16 cellular contexts compared by ENCODE assay signal in the genomic region with DNA sequence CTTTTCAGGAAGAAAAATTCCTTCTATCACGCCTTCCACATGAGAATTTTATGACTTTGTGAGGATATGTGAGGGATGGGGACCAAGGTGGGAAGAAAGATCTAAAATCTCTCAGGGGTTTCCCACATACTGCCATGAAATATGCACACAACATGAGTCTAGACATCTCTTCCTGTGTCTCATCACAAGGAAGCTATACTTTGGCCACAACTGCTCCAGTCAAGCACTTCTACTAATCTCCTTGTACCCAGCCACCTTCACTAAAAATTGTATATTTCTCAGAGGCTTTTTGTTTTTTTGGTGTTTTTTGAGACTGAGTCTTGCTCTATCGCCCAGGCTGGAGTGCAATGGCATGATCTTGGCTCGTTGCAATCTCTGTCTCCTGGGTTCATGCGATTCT. TPM values are rescaled to one million over a fixed set of nuclear protein-coding genes. Genes with fewer than 3 reads are reported as not detected.
DNase-seq lines count a peak whose midpoint lies in the region; ATAC-seq, FAIRE-seq and TF ChIP-seq lines count a peak whose summit lies in the region.
"Had no signal": no experiment of that assay in that cellular context is flagged by ENCODE, and none has a peak within 500 bp of the region (broad histone marks: within the 10 kb centered on the region; RNA-seq: fewer than 3 reads in every experiment).

No MANE protein-coding gene starts in this region.

- H3K36me3 ChIP-seq in A673 (ENCODE audit: insufficient read depth, low read length, poor library complexity, severe bottlenecking) (no peaks in the 10 kb centered on the region), endothelial cell of umbilical vein (ENCODE audit: control insufficient read depth in 2 of 2, extremely low read depth in 1 of 2, insufficient read depth in 2 of 2, low read length in 2 of 2) (no peaks in the 10 kb centered on the region)
- no peaks in the 10 kb centered on the region for H3K36me3 ChIP-seq in CD8-positive, alpha-beta memory T cell (ENCODE audit: insufficient read depth, low read length)
- H3K36me3 ChIP-seq: BLaER1, brain microvascular endothelial cell, right atrium auricular region had no signal

- BruUV-seq in A673 (replicated peaks; lab: Mats Ljungman, UMichigan): TSS peak; percentile 1
- no TSS peak for BruUV-seq in endothelial cell of umbilical vein (replicated peaks; lab: Mats Ljungman, UMichigan)

- POLR2A ChIA-PET in A673 (lab: Charles Lee; ENCODE audit: low non-redundant PET) (no interaction called here), endothelial cell of umbilical vein (lab: Charles Lee) (no interaction called here)
- POLR2A ChIA-PET in CD8-positive, alpha-beta memory T cell (lab: Charles Lee): no interaction called here

- H3K4me1 ChIP-seq in A673 (ENCODE audit: insufficient read depth, low read length, poor library complexity, severe bottlenecking) (peaks cover 20% of the 10 kb centered on the region), endothelial cell of umbilical vein (ENCODE audit: control insufficient read depth, extremely low read depth, insufficient read depth, low read length) (peaks cover 27% of the 10 kb centered on the region)
- H3K4me1 ChIP-seq in CD8-positive, alpha-beta memory T cell (ENCODE audit: insufficient read depth, low read length): peaks cover 71% of the 10 kb centered on the region

- no peaks in the 10 kb centered on the region for H4K20me1 ChIP-seq in endothelial cell of umbilical vein (replicated peaks; ENCODE audit: control insufficient read depth, extremely low read depth, insufficient read depth, low read length)

- H3K4me3 ChIP-seq in A673 (ENCODE audit: low read depth, low read length, poor library complexity, severe bottlenecking): no peak overlapping the region
- H3K4me3 ChIP-seq in CD8-positive, alpha-beta memory T cell (ENCODE audit: low read length): peak overlapping the region; percentile 18
- no peak overlapping the region for H3K4me3 ChIP-seq in endothelial cell of umbilical vein (replicated peaks in 1 of 3; ENCODE audit: insufficient read depth in 1 of 3, low read depth in 1 of 3, low read length in 3 of 3)
- H3K4me3 ChIP-seq: BLaER1, GM23338, right atrium auricular region had no signal

- H3K79me2 ChIP-seq in endothelial cell of umbilical vein (ENCODE audit: control insufficient read depth, insufficient read depth, low read length): peaks cover 40% of the 10 kb centered on the region

- peaks cover 53 to 79% (median 69%) of the 10 kb centered on the region in 3 donors for H3K4me1 Mint-ChIP-seq in CD8-positive, alpha-beta memory T cell
- peaks cover 38% of the 10 kb centered on the region for H3K4me1 Mint-ChIP-seq in T-helper 17 cell

- dilution Hi-C loops in endothelial cell of umbilical vein (cut with MboI; ENCODE audit: extremely low pct_ligation_motif_present, low sequenced_read_pairs): no loop called here

- H3K9me3 ChIP-seq in A673 (ENCODE audit: low read depth, low read length, poor library complexity, severe bottlenecking): no peaks in the 10 kb centered on the region
- H3K9me3 ChIP-seq in CD8-positive, alpha-beta memory T cell (ENCODE audit: low read length): no peaks in the 10 kb centered on the region
- H3K9me3 ChIP-seq in T-helper 17 cell (ENCODE audit: control insufficient read depth, low read length, poor library complexity, severe bottlenecking): no peaks in the 10 kb centered on the region
- no peaks in the 10 kb centered on the region for H3K9me3 ChIP-seq in endothelial cell of umbilical vein (replicated peaks; ENCODE audit: control insufficient read depth, insufficient read depth, low read length)
- H3K9me3 ChIP-seq: BLaER1, right atrium auricular region had no signal

- H3K27ac ChIP-seq in A673 (ENCODE audit: low read depth, low read length, poor library complexity, severe bottlenecking): no peak overlapping the region
- H3K27ac ChIP-seq in CD8-positive, alpha-beta memory T cell (ENCODE audit: low read depth, low read length): no peak overlapping the region
- no peak overlapping the region for H3K27ac ChIP-seq in endothelial cell of umbilical vein (ENCODE audit: insufficient read depth, low read depth, low read length)
- H3K27ac ChIP-seq: BLaER1, brain microvascular endothelial cell, right atrium auricular region had no signal

- CTCF ChIA-PET in A673 (lab: Charles Lee) (no interaction called here), endothelial cell of umbilical vein (lab: Charles Lee) (interaction anchor here (1.0 kb wide), 1 partner anchor 16 kb away, joined by 3 read pairs; no protein-coding TSS in a partner anchor)
- CTCF ChIA-PET in CD8-positive, alpha-beta memory T cell (lab: Charles Lee): interaction anchor here (1.7 kb wide), 1 partner anchor 13 kb away, joined by 5 read pairs; no protein-coding TSS in a partner anchor

- ATAC-seq in T-helper 17 cell: peak; percentile 10
- ATAC-seq in HG02938 (IDR thresholded peaks at IDR 0.05; ENCODE audit: unreplicated experiment): no peak
- no peak for ATAC-seq in HG03135 (IDR thresholded peaks at IDR 0.05; ENCODE audit: unreplicated experiment)
- ATAC-seq in GM21526 (IDR thresholded peaks at IDR 0.05; ENCODE audit: low FRiP score, unreplicated experiment): no peak
- ATAC-seq: GM23338 had no signal

- TF ChIP-seq CTCF in A673 (conservative IDR thresholded peaks at IDR 0.05; ENCODE audit: low read depth, low read length) (no peak), endothelial cell of umbilical vein (IDR thresholded peaks at IDR 0.05; ENCODE audit: extremely low read depth in 1 of 2, insufficient read depth in 1 of 2, low read depth in 1 of 2, low read length in 2 of 2) (no peak)

- H3K9ac ChIP-seq in endothelial cell of umbilical vein (replicated peaks; ENCODE audit: extremely low read depth, insufficient read depth, low read length): no peak overlapping the region
- H3K9ac ChIP-seq: BLaER1 had no signal

- DNase-seq in A673 (ENCODE audit: low spot score) (no peak), T-helper 17 cell (no peak), endothelial cell of umbilical vein (ENCODE audit: low read depth, low spot score) (peak; percentile 11), NCI-H2227 (lab: John Stamatoyannopoulos, UW; ENCODE audit: unreplicated experiment) (no peak)
- DNase-seq in CD8-positive, alpha-beta memory T cell: peak in 2 of 5 donors; percentile 15 to 22
- DNase-seq: brain microvascular endothelial cell, GDM1 had no signal

- H3K27me3 ChIP-seq in A673 (replicated peaks; ENCODE audit: insufficient read depth, low read depth, low read length, poor library complexity) (no peaks in the 10 kb centered on the region), endothelial cell of umbilical vein (ENCODE audit: control insufficient read depth in 2 of 2, insufficient read depth in 2 of 2, low read length in 2 of 2) (no peaks in the 10 kb centered on the region)
- H3K27me3 ChIP-seq in CD8-positive, alpha-beta memory T cell (ENCODE audit: insufficient read depth, low read length, poor library complexity, severe bottlenecking): no peaks in the 10 kb centered on the region
- H3K27me3 ChIP-seq: BLaER1, brain microvascular endothelial cell, right atrium auricular region had no signal

- no peak overlapping the region for H2AFZ ChIP-seq in endothelial cell of umbilical vein (ENCODE audit: low read depth, low read length)
- H2AFZ ChIP-seq: GM23338 had no signal

- H3K27me3 Mint-ChIP-seq in CD8-positive, alpha-beta memory T cell: peaks cover 0 to 3% of the 10 kb centered on the region in 2 donors
- no peaks in the 10 kb centered on the region for H3K27me3 Mint-ChIP-seq in T-helper 17 cell

- peak overlapping the region; percentile 27 to 74 (median 48) for H3K4me3 Mint-ChIP-seq in CD8-positive, alpha-beta memory T cell
- H3K4me3 Mint-ChIP-seq in T-helper 17 cell: peak overlapping the region; percentile 26
- H3K4me3 Mint-ChIP-seq: GM23338 had no signal

- TF ChIP-seq POLR2A in endothelial cell of umbilical vein (IDR thresholded peaks at IDR 0.05; ENCODE audit: low read depth, low read length): no peak

- intact Hi-C loops in A673 (cut with micrococcal nuclease; ENCODE audit: unreplicated experiment): loop anchor here (10.0 kb wide), 1 partner anchor 472 kb away; the partner anchor contains the start of gene NAP1L1
- intact Hi-C loops in endothelial cell of umbilical vein (cut with micrococcal nuclease): loop anchor here (5.0 kb wide), 2 partner anchors 294 to 474 kb away; partner anchors contain the start of gene NAP1L1

- H3K27ac Mint-ChIP-seq in CD8-positive, alpha-beta memory T cell: peak overlapping the region; percentile 16 to 78 (median 57)
- peak overlapping the region; percentile 67 for H3K27ac Mint-ChIP-seq in T-helper 17 cell
- H3K27ac Mint-ChIP-seq: GM23338 had no signal

- no peaks in the 10 kb centered on the region for H3K9me3 Mint-ChIP-seq in CD8-positive, alpha-beta memory T cell
- H3K9me3 Mint-ChIP-seq: GM23338 had no signal

- H3K4me2 ChIP-seq in endothelial cell of umbilical vein (ENCODE audit: insufficient read depth, low read length): no peak overlapping the region
- H3K4me2 ChIP-seq: BLaER1, GM23338 had no signal

- no peaks in the 10 kb centered on the region for H3K9me1 ChIP-seq in endothelial cell of umbilical vein (replicated peaks; ENCODE audit: control insufficient read depth, extremely low read depth, insufficient read depth, low read length)

- FAIRE-seq in endothelial cell of umbilical vein (lab: Jason Lieb, UNC): no peak
- FAIRE-seq: endometrium, RCC 7860, TTC549 had no signal

- H3K36me3 Mint-ChIP-seq in CD8-positive, alpha-beta memory T cell: peaks cover 0 to 23% (median 4%) of the 10 kb centered on the region in 3 donors
- H3K36me3 Mint-ChIP-seq in T-helper 17 cell (ENCODE audit: low read depth): peaks cover 6% of the 10 kb centered on the region

TF ChIP-seq in endothelial cell of umbilical vein, 7 proteins besides CTCF, POLR2A, EP300 and RAD21 (continues in another document):
- no peak for TF ChIP-seq GATA2 (IDR thresholded peaks at IDR 0.05; ENCODE audit: insufficient read depth, insufficient read length, low read depth, low read length)
- TF ChIP-seq MYC (IDR thresholded peaks at IDR 0.05; ENCODE audit: low read depth, low read length): no peak
- TF ChIP-seq MAX (IDR thresholded peaks at IDR 0.05; ENCODE audit: insufficient read depth, insufficient read length): no peak

RNA-seq across cellular contexts. Expression of gene OSBPL8, which starts 3.2 kb away (rescaled TPM):
- total RNA-seq in A673 (2021) (79.5 and 86.1 TPM in 2 replicates), T-helper 17 cell (100 to 1,000 TPM; 141 to 146 TPM), endothelial cell of umbilical vein (47.6 and 53.9 TPM in 2 replicates)
- total RNA-seq in CD8-positive, alpha-beta memory T cell: 10 to 100 TPM; 87.3 to 90.7 TPM
- 113 TPM for polyA plus RNA-seq in CD8-positive, alpha-beta memory T cell
- 10.3 and 14.2 TPM in 2 replicates for polyA plus RNA-seq in endothelial cell of umbilical vein
- polyA plus RNA-seq in endothelial cell of umbilical vein (2011; cell fraction: cytosol; rRNA removed): 8.9 and 10.0 TPM in 2 replicates
- 18.9 and 24.4 TPM in 2 replicates for polyA plus RNA-seq in endothelial cell of umbilical vein (2011; cell fraction: nucleus; rRNA removed)
- 27.7 and 32.2 TPM in 2 replicates for polyA plus RNA-seq in endothelial cell of umbilical vein (2012)
- polyA minus RNA-seq in endothelial cell of umbilical vein: 37.8 and 57.8 TPM in 2 replicates
- polyA minus RNA-seq in endothelial cell of umbilical vein (2011; cell fraction: cytosol; rRNA and poly(A)+ RNA removed): 34.2 TPM
- 67.8 and 74.3 TPM in 2 replicates for polyA minus RNA-seq in endothelial cell of umbilical vein (2011; cell fraction: nucleus; rRNA and poly(A)+ RNA removed)
